Comparison of ENCODE assay signal across 21 cellular contexts in genomic region chr12:97151481-97151880, GRCh38.
"Had no signal": no experiment of that assay in that cellular context is flagged by ENCODE, and none has a peak within 500 bp of the region (broad histone marks: within the 10 kb centered on the region; RNA-seq: fewer than 3 reads in every experiment).

No MANE protein-coding gene starts in this region.

- H3K27me3 ChIP-seq: foreskin keratinocyte, neural progenitor cell, testis, uterus had no signal

- H2AFZ ChIP-seq: neural progenitor cell had no signal

- H3K4me3 ChIP-seq: left ventricle myocardium inferior, neural progenitor cell, spleen, testis, uterus had no signal

- H3K4me1 ChIP-seq: foreskin keratinocyte, left ventricle myocardium inferior, neural progenitor cell, spleen, testis, uterus had no signal

- H3K9me3 ChIP-seq: left ventricle myocardium inferior, spleen, testis, uterus had no signal

- ATAC-seq: activated CD4-positive, alpha-beta T cell treated with anti-CD3 and anti-CD28 coated beads for 36 hours; activated T-cell treated with anti-CD3 and anti-CD28 coated beads, Interleukin-2, amount 50 U/mL, for 4 hours; foreskin keratinocyte; naive thymus-derived CD8-positive, alpha-beta T cell had no signal

- DNase-seq: activated B cell treated with CpG ODN at 0.5 μM for 24 hours; activated CD4-positive, alpha-beta T cell treated with anti-CD3 and anti-CD28 coated beads for 36 hours; activated CD4-positive, alpha-beta T cell treated with anti-CD3 and anti-CD28 coated beads, Interleukin-2, amount 50 U/mL, for 4 hours; activated CD8-positive, alpha-beta memory T cell treated with anti-CD3 and anti-CD28 coated beads, Interleukin-2, amount 50 U/mL, for 48 hours; activated naive CD4-positive, alpha-beta T cell treated with Interleukin-2 at 50 U/mL for 16 hours; activated naive CD8-positive, alpha-beta T cell treated with anti-CD3 and anti-CD28 coated beads for 36 hours; activated T-cell treated with anti-CD3 and anti-CD28 coated beads, Interleukin-2, amount 50 U/mL, for 4 hours; amniotic stem cell; caudate nucleus; dermis blood vessel endothelial cell; effector CD8-positive, alpha-beta T cell; left ventricle myocardium inferior; naive thymus-derived CD8-positive, alpha-beta T cell; spleen; stimulated activated CD4-positive, alpha-beta T cell treated with anti-CD3 and anti-CD28 coated beads, Interleukin-4, amount 100 ng/mL, for 1 hour; stimulated activated naive CD4-positive, alpha-beta T cell; testis; trophoblast cell; uterus had no signal

- H3K9ac ChIP-seq: neural progenitor cell had no signal

- H3K27ac ChIP-seq: foreskin keratinocyte, left ventricle myocardium inferior, neural progenitor cell, spleen, testis, uterus had no signal

- H3K4me2 ChIP-seq: neural progenitor cell had no signal

- H3K36me3 ChIP-seq: left ventricle myocardium inferior, neural progenitor cell, spleen, uterus had no signal
